14 cellular contexts compared by ENCODE assay signal in genomic region chr4:38178666-38178995, GRCh38.
DNase-seq lines count a peak whose midpoint lies in the region; ATAC-seq and TF ChIP-seq lines count a peak whose summit lies in the region.
"Had no signal": no experiment of that assay in that cellular context is flagged by ENCODE, and none has a peak within 500 bp of the region (broad histone marks: within the 10 kb centered on the region; RNA-seq: fewer than 3 reads in every experiment).

No MANE protein-coding gene starts in this region.

- H3K4me1 ChIP-seq in foreskin keratinocyte (peaks cover 41% of the 10 kb centered on the region), neural progenitor cell (peaks cover 4% of the 10 kb centered on the region)

- peak overlapping the region; percentile 48 for H3K27ac Mint-ChIP-seq in stimulated activated naive B cell treated with anti-CD40 and anti-IgM and Interleukin-4, amounts not matched to agents 10 μg/mL and 1 μg/mL and 100 μg/mL, for 72 hours
- no peak overlapping the region for H3K27ac Mint-ChIP-seq in neural progenitor cell
- H3K27ac Mint-ChIP-seq in activated T-helper 1 cell treated with anti-CD3 and anti-CD28 coated beads, Interleukin-12 subunit alpha, Interleukin-12 subunit beta, Interleukin-2, Interleukin-4 antibody, amounts not matched to agents 30 ng/mL and 10 ng/mL and 1 ng/mL, durations not matched to agents 14 hours and 24 hours and 36 hours = no peak overlapping the region
- H3K27ac Mint-ChIP-seq: H9 had no signal

- peaks cover 0 to 2% of the 10 kb centered on the region in 2 donors for H3K9me3 Mint-ChIP-seq in stimulated activated naive B cell treated with anti-CD40 and anti-IgM and Interleukin-4, amounts not matched to agents 10 μg/mL and 1 μg/mL and 100 μg/mL, for 72 hours
- H3K9me3 Mint-ChIP-seq in neural progenitor cell = peaks cover 18% of the 10 kb centered on the region
- H3K9me3 Mint-ChIP-seq in activated T-helper 1 cell treated with anti-CD3 and anti-CD28 coated beads, Interleukin-12 subunit alpha, Interleukin-12 subunit beta, Interleukin-2, Interleukin-4 antibody, amounts not matched to agents 30 ng/mL and 10 ng/mL and 1 ng/mL, durations not matched to agents 14 hours and 24 hours and 36 hours = no peaks in the 10 kb centered on the region

- H4K20me1 ChIP-seq in neural progenitor cell (ENCODE audit: low read depth) = no peaks in the 10 kb centered on the region

- intact Hi-C loops in activated T-helper 1 cell treated with anti-CD3 and anti-CD28 coated beads, Interleukin-12 subunit alpha, Interleukin-12 subunit beta, Interleukin-2, Interleukin-4 antibody, amounts not matched to agents 30 ng/mL and 10 ng/mL and 1 ng/mL, durations not matched to agents 14 hours and 24 hours and 36 hours (cut with micrococcal nuclease) = loop anchor here (2.0 to 5.0 kb wide), 2 partner anchors 132 to 344 kb away; no protein-coding TSS in a partner anchor

- TF ChIP-seq CTCF in GM20000 (IDR thresholded peaks at IDR 0.05; ENCODE audit: extremely low read depth, missing control alignments) (no peak), foreskin keratinocyte (conservative IDR thresholded peaks at IDR 0.05) (no peak), neural progenitor cell (IDR thresholded peaks at IDR 0.05) (no peak)

- H3K4me1 Mint-ChIP-seq in stimulated activated naive B cell treated with anti-CD40 and anti-IgM and Interleukin-4, amounts not matched to agents 10 μg/mL and 1 μg/mL and 100 μg/mL, for 72 hours = peaks cover 28 to 44% of the 10 kb centered on the region in 2 donors
- H3K4me1 Mint-ChIP-seq in neural progenitor cell = peaks cover 17% of the 10 kb centered on the region
- peaks cover 63% of the 10 kb centered on the region for H3K4me1 Mint-ChIP-seq in activated T-helper 1 cell treated with anti-CD3 and anti-CD28 coated beads, Interleukin-12 subunit alpha, Interleukin-12 subunit beta, Interleukin-2, Interleukin-4 antibody, amounts not matched to agents 30 ng/mL and 10 ng/mL and 1 ng/mL, durations not matched to agents 14 hours and 24 hours and 36 hours (ENCODE audit: low read depth)

- no peaks in the 10 kb centered on the region for H3K36me3 Mint-ChIP-seq in stimulated activated naive B cell treated with anti-CD40 and anti-IgM and Interleukin-4, amounts not matched to agents 10 μg/mL and 1 μg/mL and 100 μg/mL, for 72 hours
- H3K36me3 Mint-ChIP-seq in neural progenitor cell = no peaks in the 10 kb centered on the region
- H3K36me3 Mint-ChIP-seq in activated T-helper 1 cell treated with anti-CD3 and anti-CD28 coated beads, Interleukin-12 subunit alpha, Interleukin-12 subunit beta, Interleukin-2, Interleukin-4 antibody, amounts not matched to agents 30 ng/mL and 10 ng/mL and 1 ng/mL, durations not matched to agents 14 hours and 24 hours and 36 hours (ENCODE audit: low read depth) = peaks cover 2% of the 10 kb centered on the region

- no peak overlapping the region for H3K9ac ChIP-seq in neural progenitor cell

- H3K9me3 ChIP-seq in neural progenitor cell (ENCODE audit: low read depth) = no peaks in the 10 kb centered on the region
- H3K9me3 ChIP-seq: Caco-2 had no signal

- peak overlapping the region; percentile 11; the same call in 1 of the 2 replicates for H3K4me3 ChIP-seq in GM08714 (ENCODE audit: low read length)
- H3K4me3 ChIP-seq in neural progenitor cell = no peak overlapping the region

- H3K4me3 Mint-ChIP-seq in stimulated activated naive B cell treated with anti-CD40 and anti-IgM and Interleukin-4, amounts not matched to agents 10 μg/mL and 1 μg/mL and 100 μg/mL, for 72 hours = peak overlapping the region; percentile 3 to 64
- H3K4me3 Mint-ChIP-seq in neural progenitor cell = no peak overlapping the region
- H3K4me3 Mint-ChIP-seq in activated T-helper 1 cell treated with anti-CD3 and anti-CD28 coated beads, Interleukin-12 subunit alpha, Interleukin-12 subunit beta, Interleukin-2, Interleukin-4 antibody, amounts not matched to agents 30 ng/mL and 10 ng/mL and 1 ng/mL, durations not matched to agents 14 hours and 24 hours and 36 hours = no peak overlapping the region
- H3K4me3 Mint-ChIP-seq: H9 had no signal

- H3K27me3 ChIP-seq in foreskin keratinocyte (no peaks in the 10 kb centered on the region), neural progenitor cell (no peaks in the 10 kb centered on the region)

- peaks cover 7 to 18% of the 10 kb centered on the region in 2 donors for H3K27me3 Mint-ChIP-seq in stimulated activated naive B cell treated with anti-CD40 and anti-IgM and Interleukin-4, amounts not matched to agents 10 μg/mL and 1 μg/mL and 100 μg/mL, for 72 hours
- peaks cover 7% of the 10 kb centered on the region for H3K27me3 Mint-ChIP-seq in neural progenitor cell (ENCODE audit: insufficient read depth, low read depth)
- H3K27me3 Mint-ChIP-seq in activated T-helper 1 cell treated with anti-CD3 and anti-CD28 coated beads, Interleukin-12 subunit alpha, Interleukin-12 subunit beta, Interleukin-2, Interleukin-4 antibody, amounts not matched to agents 30 ng/mL and 10 ng/mL and 1 ng/mL, durations not matched to agents 14 hours and 24 hours and 36 hours (ENCODE audit: insufficient read depth) = peaks cover 11% of the 10 kb centered on the region

- no peak overlapping the region for H2AFZ ChIP-seq in neural progenitor cell (replicated peaks)

- no peaks in the 10 kb centered on the region for H3F3A ChIP-seq in neural progenitor cell (ENCODE audit: low read depth)

- peak overlapping the region; percentile 81 for H3K27ac ChIP-seq in foreskin keratinocyte
- H3K27ac ChIP-seq in neural progenitor cell = no peak overlapping the region

- H3K36me3 ChIP-seq in neural progenitor cell = no peaks in the 10 kb centered on the region

- ATAC-seq in foreskin keratinocyte (no peak), HG02870 (IDR thresholded peaks at IDR 0.05; ENCODE audit: unreplicated experiment) (no peak)
- peak; percentile 19 to 67 for ATAC-seq in stimulated activated naive B cell treated with anti-CD40 and anti-IgM and Interleukin-4, amounts not matched to agents 10 μg/mL and 1 μg/mL and 100 μg/mL, for 72 hours (replicated peaks)

- H3K4me2 ChIP-seq in neural progenitor cell = no peak overlapping the region

- peak; percentile 45 for DNase-seq in GM20000 (ENCODE audit: low spot score)
- DNase-seq in foreskin keratinocyte = no peak
- DNase-seq in stimulated activated naive B cell treated with anti-CD40 and anti-IgM and Interleukin-4, amounts not matched to agents 10 μg/mL and 1 μg/mL and 100 μg/mL, for 72 hours = no peak
- DNase-seq in neural progenitor cell (ENCODE audit: low spot score) = no peak
- DNase-seq in activated T-helper 1 cell treated with anti-CD3 and anti-CD28 coated beads, Interleukin-12 subunit alpha, Interleukin-12 subunit beta, Interleukin-2, Interleukin-4 antibody, amounts not matched to agents 30 ng/mL and 10 ng/mL and 1 ng/mL, durations not matched to agents 14 hours and 24 hours and 36 hours (ENCODE audit: low spot score) = no peak
- DNase-seq: Caco-2, EL, H9, MV-4-11, NCI-H1436, NCI-H2029 treated with DMSO at 0.1 percent for 48 hours, SW 1271 had no signal

- no peaks in the 10 kb centered on the region for H3K79me2 ChIP-seq in neural progenitor cell (ENCODE audit: low read depth)

Comparison
In these comparisons a context has a peak if more than half of its experiments do, and no peak if none do; other contexts are left out.
1. ATAC-seq: peak in stimulated activated naive B cell treated with anti-CD40 and anti-IgM and Interleukin-4, amounts not matched to agents 10 μg/mL and 1 μg/mL and 100 μg/mL, for 72 hours (2 of 2); none in foreskin keratinocyte (single experiment) and HG02870 (single experiment).
2. H3K4me3 Mint-ChIP-seq: peak in stimulated activated naive B cell treated with anti-CD40 and anti-IgM and Interleukin-4, amounts not matched to agents 10 μg/mL and 1 μg/mL and 100 μg/mL, for 72 hours (2 of 2); none in neural progenitor cell (single experiment) and activated T-helper 1 cell treated with anti-CD3 and anti-CD28 coated beads, Interleukin-12 subunit alpha, Interleukin-12 subunit beta, Interleukin-2, Interleukin-4 antibody, amounts not matched to agents 30 ng/mL and 10 ng/mL and 1 ng/mL, durations not matched to agents 14 hours and 24 hours and 36 hours (single experiment).